Comparison of ENCODE assay signal across 1 cellular context in the genomic region with DNA sequence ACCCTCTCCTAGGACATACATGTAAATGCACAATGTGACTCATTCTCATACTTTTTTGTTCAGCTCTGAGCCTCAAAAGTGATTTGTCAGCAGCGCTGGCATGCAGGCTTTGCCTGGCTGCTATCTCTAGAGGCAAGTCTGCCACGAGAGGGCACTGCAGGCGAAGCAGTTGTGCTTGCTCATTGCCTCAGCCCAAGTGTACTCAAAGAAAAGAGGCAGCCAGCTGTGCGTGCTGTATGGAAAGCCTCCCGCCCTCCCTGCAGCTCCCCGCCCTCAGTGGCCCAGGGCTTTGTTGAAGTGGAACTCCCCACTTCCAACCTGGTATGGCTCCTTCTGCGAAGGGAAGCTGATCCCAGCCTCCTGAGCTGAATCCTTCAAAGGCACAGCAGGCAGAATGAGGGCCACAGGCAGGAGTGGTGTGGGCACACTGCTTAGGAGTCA.
TF ChIP-seq lines count a peak whose summit lies in the region.

No MANE protein-coding gene starts in this region.

TF ChIP-seq in IMR-90, 13 proteins besides CTCF, POLR2A, EP300 and RAD21:
- TF ChIP-seq, protein P1, sequence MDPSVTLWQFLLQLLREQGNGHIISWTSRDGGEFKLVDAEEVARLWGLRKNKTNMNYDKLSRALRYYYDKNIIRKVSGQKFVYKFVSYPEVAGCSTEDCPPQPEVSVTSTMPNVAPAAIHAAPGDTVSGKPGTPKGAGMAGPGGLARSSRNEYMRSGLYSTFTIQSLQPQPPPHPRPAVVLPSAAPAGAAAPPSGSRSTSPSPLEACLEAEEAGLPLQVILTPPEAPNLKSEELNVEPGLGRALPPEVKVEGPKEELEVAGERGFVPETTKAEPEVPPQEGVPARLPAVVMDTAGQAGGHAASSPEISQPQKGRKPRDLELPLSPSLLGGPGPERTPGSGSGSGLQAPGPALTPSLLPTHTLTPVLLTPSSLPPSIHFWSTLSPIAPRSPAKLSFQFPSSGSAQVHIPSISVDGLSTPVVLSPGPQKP (IDR thresholded peaks at IDR 0.05; ENCODE audit: borderline replicate concordance, low read depth, low read length), result no peak
- TF ChIP-seq CHD1 (IDR thresholded peaks at IDR 0.05; ENCODE audit: low read depth, low read length), result no peak
- TF ChIP-seq MAZ (IDR thresholded peaks at IDR 0.05; ENCODE audit: borderline replicate concordance, low read depth, low read length), result peak; percentile 56; the same call in 1 of the 2 replicates
- TF ChIP-seq FOS (IDR thresholded peaks at IDR 0.05; ENCODE audit: low read depth, low read length), result 0 out of 2 replicates have a peak, but pooled peaks have one; percentile 30
- TF ChIP-seq CEBPB (IDR thresholded peaks at IDR 0.05; ENCODE audit: low read depth, low read length), result peak; percentile 69
- TF ChIP-seq, protein P2, sequence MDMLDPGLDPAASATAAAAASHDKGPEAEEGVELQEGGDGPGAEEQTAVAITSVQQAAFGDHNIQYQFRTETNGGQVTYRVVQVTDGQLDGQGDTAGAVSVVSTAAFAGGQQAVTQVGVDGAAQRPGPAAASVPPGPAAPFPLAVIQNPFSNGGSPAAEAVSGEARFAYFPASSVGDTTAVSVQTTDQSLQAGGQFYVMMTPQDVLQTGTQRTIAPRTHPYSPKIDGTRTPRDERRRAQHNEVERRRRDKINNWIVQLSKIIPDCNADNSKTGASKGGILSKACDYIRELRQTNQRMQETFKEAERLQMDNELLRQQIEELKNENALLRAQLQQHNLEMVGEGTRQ (IDR thresholded peaks at IDR 0.05; ENCODE audit: low read depth, low read length), result no peak
- TF ChIP-seq RCOR1 (IDR thresholded peaks at IDR 0.05; ENCODE audit: insufficient replicate concordance, low read length), result peak; percentile 56
- no peak for TF ChIP-seq RFX5 (IDR thresholded peaks at IDR 0.05; ENCODE audit: low read depth, low read length)
- TF ChIP-seq BHLHE40 (IDR thresholded peaks at IDR 0.05; ENCODE audit: low read depth, low read length), result no peak
- peak; percentile 73; the same call in 1 of the 2 replicates for TF ChIP-seq NFE2L2 (IDR thresholded peaks at IDR 0.05; ENCODE audit: low read depth, low read length)
- TF ChIP-seq MAFK (IDR thresholded peaks at IDR 0.05; ENCODE audit: low read depth, low read length), result peak; percentile 93
- TF ChIP-seq MXI1 (IDR thresholded peaks at IDR 0.05; ENCODE audit: borderline replicate concordance, low read depth, low read length), result peak; percentile 18; the same call in 1 of the 2 replicates
- peak; percentile 92 for TF ChIP-seq SMC3 (IDR thresholded peaks at IDR 0.05; ENCODE audit: low read depth, low read length)
TF ChIP-seq in IMR-90: peak in this region for 8.
